In genomic region chr1:178109348-178110143, GRCh38 we compare ENCODE assay signal across 26 cellular contexts. TPM values are rescaled to one million over a fixed set of nuclear protein-coding genes. Genes with fewer than 3 reads are reported as not detected.
DNase-seq lines count a peak whose midpoint lies in the region; FAIRE-seq and TF ChIP-seq lines count a peak whose summit lies in the region.
"Had no signal": no experiment of that assay in that cellular context is flagged by ENCODE, and none has a peak within 500 bp of the region (broad histone marks: within the 10 kb centered on the region; RNA-seq: fewer than 3 reads in every experiment).

No MANE protein-coding gene starts in this region.

- POLR2A ChIA-PET in SK-N-SH (lab: Yijun Ruan, JAX): no interaction called here

- H3K4me2 ChIP-seq in SK-N-SH: peak overlapping the region; percentile 28
- H3K4me2 ChIP-seq: hepatocyte had no signal

- H3K4me1 Mint-ChIP-seq in osteocyte (ENCODE audit: unreplicated experiment) (peaks cover 21% of the 10 kb centered on the region), Calu3 (ENCODE audit: low read depth, unreplicated experiment) (peaks cover 21% of the 10 kb centered on the region)
- H3K4me1 Mint-ChIP-seq: CD4-positive, alpha-beta memory T cell; naive thymus-derived CD4-positive, alpha-beta T cell had no signal

- CTCF ChIA-PET in SK-N-SH (lab: Yijun Ruan, JAX) (interaction anchor here (0.5 to 1.3 kb wide), 3 partner anchors 16 to 46 kb away, joined by 3 read pairs; partner anchors contain the start of gene RASAL2), Calu3 (lab: Charles Lee) (interaction anchor here (0.6 to 0.9 kb wide), 3 partner anchors 11 to 158 kb away, joined by 3 to 5 read pairs (median 4); no protein-coding TSS in a partner anchor)

- H3K27me3 Mint-ChIP-seq in osteocyte (ENCODE audit: unreplicated experiment) (no peaks in the 10 kb centered on the region), Calu3 (ENCODE audit: unreplicated experiment) (no peaks in the 10 kb centered on the region)
- H3K27me3 Mint-ChIP-seq: CD4-positive, alpha-beta memory T cell; naive thymus-derived CD4-positive, alpha-beta T cell had no signal

- WGBS in SK-N-SH (ENCODE audit: low lambda C conversion rate): 73% methylated on average over 5 of the region's 5 CpGs

- TF ChIP-seq POLR2A in H54 (IDR thresholded peaks at IDR 0.05; ENCODE audit: low read depth, low read length): no peak

- no peaks in the 10 kb centered on the region for H3K9me2 ChIP-seq in SK-N-SH

- no peak for TF ChIP-seq RAD21 in SK-N-SH (IDR thresholded peaks at IDR 0.05; ENCODE audit: low read length)

- no peak for TF ChIP-seq EP300 in SK-N-SH (IDR thresholded peaks at IDR 0.05; ENCODE audit: borderline replicate concordance in 1 of 2, low read depth in 1 of 2, low read length in 1 of 2)

- H3K9me3 Mint-ChIP-seq in osteocyte (ENCODE audit: unreplicated experiment) (no peaks in the 10 kb centered on the region), Calu3 (ENCODE audit: low read depth, unreplicated experiment) (no peaks in the 10 kb centered on the region)
- H3K9me3 Mint-ChIP-seq: mesothelial cell of epicardium had no signal

- DNase-seq in H54 (ENCODE audit: insufficient read length, low spot score): no peak
- no peak for DNase-seq in SK-N-SH
- DNase-seq in fibroblast of gingiva (ENCODE audit: low read depth): peak; percentile 29
- DNase-seq in osteocyte (ENCODE audit: extremely low spot score, unreplicated experiment): no peak
- no peak for DNase-seq in foreskin melanocyte
- no peak for DNase-seq in ACHN
- no peak for DNase-seq in Calu3
- DNase-seq: activated CD4-positive, alpha-beta T cell treated with anti-CD3 and anti-CD28 coated beads for 48 hours; activated naive CD4-positive, alpha-beta T cell treated with Interleukin-2 at 50 U/mL for 16 hours; activated T-cell treated with anti-CD3 and anti-CD28 coated beads, Interleukin-2, amount 50 U/mL, for 48 hours; amygdala; CD4-positive, alpha-beta memory T cell; DMS153; dorsolateral prefrontal cortex; gastrocnemius medialis; naive thymus-derived CD4-positive, alpha-beta T cell; NCI-H187; NCI-H526; ovary; stimulated activated CD4-positive, alpha-beta T cell treated with anti-CD3 and anti-CD28 coated beads, Interleukin-4, amount 100 ng/mL, for 4 hours; stimulated activated naive CD4-positive, alpha-beta T cell; T-helper 2 cell had no signal

- peaks cover 0 to 16% of the 10 kb centered on the region in 2 experiments; a peak in 2 of 4 replicates for H3K4me1 ChIP-seq in SK-N-SH (ENCODE audit: control insufficient read depth in 1 of 2, insufficient read depth in 2 of 2, low read depth in 1 of 2, low read length in 1 of 2)
- H3K4me1 ChIP-seq: gastrocnemius medialis had no signal

- in situ Hi-C loops in ACHN (cut with HindIII; ENCODE audit: low pct_ligation_motif_present, low pct_unique_long_range_greater_than_20kb, low sequenced_read_pairs): no loop called here

- TF ChIP-seq CTCF in SK-N-SH (IDR thresholded peaks at IDR 0.05) (no peak), osteocyte (IDR thresholded peaks at IDR 0.05) (no peak), Calu3 (IDR thresholded peaks at IDR 0.05; ENCODE audit: unreplicated experiment) (no peak)

- no peaks in the 10 kb centered on the region for H4K20me1 ChIP-seq in SK-N-SH (ENCODE audit: insufficient read depth)

- H3K27ac Mint-ChIP-seq in osteocyte (ENCODE audit: unreplicated experiment): peak overlapping the region; percentile 63
- no peak overlapping the region for H3K27ac Mint-ChIP-seq in Calu3 (ENCODE audit: unreplicated experiment)
- H3K27ac Mint-ChIP-seq: CD4-positive, alpha-beta memory T cell; mesothelial cell of epicardium; naive thymus-derived CD4-positive, alpha-beta T cell had no signal

- FAIRE-seq in H54 (lab: Jason Lieb, UNC): peak; percentile 62
- FAIRE-seq: G401.6 had no signal

- H3K36me3 ChIP-seq in SK-N-SH (replicated peaks in 1 of 2; ENCODE audit: control insufficient read depth in 1 of 2, insufficient read depth in 2 of 2, low read length in 1 of 2): no peaks in the 10 kb centered on the region
- H3K36me3 ChIP-seq: cardiac muscle cell, gastrocnemius medialis, ovary had no signal

- no peak overlapping the region; the same call in 1 of the 2 replicates for H3K9ac ChIP-seq in SK-N-SH

- no TSS peak for BruUV-seq in Calu3 (replicated peaks; lab: Mats Ljungman, UMichigan)

- H3F3A ChIP-seq in SK-N-SH (replicated peaks; ENCODE audit: insufficient read depth): no peaks in the 10 kb centered on the region

- H3K9me3 ChIP-seq in SK-N-SH: no peaks in the 10 kb centered on the region
- H3K9me3 ChIP-seq: gastrocnemius medialis, ovary had no signal

- no peaks in the 10 kb centered on the region for H3K27me3 ChIP-seq in SK-N-SH (ENCODE audit: insufficient read depth)
- H3K27me3 ChIP-seq: cardiac muscle cell, dorsolateral prefrontal cortex, gastrocnemius medialis, hepatocyte, ovary had no signal

- H3K27ac ChIP-seq in SK-N-SH (ENCODE audit: low read depth in 2 of 2, low read length in 1 of 2): peak overlapping the region; percentile 2 to 46; a peak in 3 of 4 replicates
- H3K27ac ChIP-seq: cardiac muscle cell, dorsolateral prefrontal cortex, gastrocnemius medialis, hepatocyte, ovary had no signal

- intact Hi-C loops in Calu3 (cut with micrococcal nuclease; ENCODE audit: unreplicated experiment): no loop called here

- no peak overlapping the region for H3K4me3 ChIP-seq in SK-N-SH (ENCODE audit: low read depth in 2 of 2, low read length in 1 of 2)
- H3K4me3 ChIP-seq: cardiac muscle cell, dorsolateral prefrontal cortex, gastrocnemius medialis, hepatocyte, ovary had no signal

- H3K79me2 ChIP-seq in SK-N-SH (ENCODE audit: insufficient read depth): peaks cover 91% of the 10 kb centered on the region

- H3K4me3 Mint-ChIP-seq in osteocyte (ENCODE audit: unreplicated experiment) (no peak overlapping the region), Calu3 (ENCODE audit: low read depth, unreplicated experiment) (no peak overlapping the region)
- H3K4me3 Mint-ChIP-seq: CD4-positive, alpha-beta memory T cell; mesothelial cell of epicardium; naive thymus-derived CD4-positive, alpha-beta T cell had no signal

- H2AFZ ChIP-seq in SK-N-SH (ENCODE audit: low read depth): no peak overlapping the region
- H2AFZ ChIP-seq: hepatocyte had no signal

- H3K36me3 Mint-ChIP-seq in osteocyte (ENCODE audit: unreplicated experiment) (no peaks in the 10 kb centered on the region), Calu3 (ENCODE audit: insufficient read depth, unreplicated experiment) (no peaks in the 10 kb centered on the region)
- H3K36me3 Mint-ChIP-seq: CD4-positive, alpha-beta memory T cell; naive thymus-derived CD4-positive, alpha-beta T cell had no signal

TF ChIP-seq in SK-N-SH, 30 proteins besides CTCF, POLR2A, EP300 and RAD21:
- TF ChIP-seq NFIC (IDR thresholded peaks at IDR 0.05; ENCODE audit: borderline replicate concordance) (no peak), JUND (IDR thresholded peaks at IDR 0.05) (peak; percentile 42; the same call in 1 of the 2 replicates), TCF12 (IDR thresholded peaks at IDR 0.05) (0 out of 2 replicates have a peak, but pooled peaks have one; percentile 10), MEF2A (IDR thresholded peaks at IDR 0.05; ENCODE audit: borderline replicate concordance, low read depth) (no peak), GATA2 (CRISPR knock-in tag; IDR thresholded peaks at IDR 0.05) (no peak), FOXJ3 (CRISPR knock-in tag; IDR thresholded peaks at IDR 0.05) (no peak), YY1 (IDR thresholded peaks at IDR 0.05; ENCODE audit: low read depth) (no peak), FOSL2 (IDR thresholded peaks at IDR 0.05; ENCODE audit: borderline replicate concordance, low read depth) (peak; percentile 68), RFX5 (IDR thresholded peaks at IDR 0.05; ENCODE audit: low read length) (no peak), MAX (IDR thresholded peaks at IDR 0.05; ENCODE audit: low read depth) (no peak)
- TF ChIP-seq, protein P1, sequence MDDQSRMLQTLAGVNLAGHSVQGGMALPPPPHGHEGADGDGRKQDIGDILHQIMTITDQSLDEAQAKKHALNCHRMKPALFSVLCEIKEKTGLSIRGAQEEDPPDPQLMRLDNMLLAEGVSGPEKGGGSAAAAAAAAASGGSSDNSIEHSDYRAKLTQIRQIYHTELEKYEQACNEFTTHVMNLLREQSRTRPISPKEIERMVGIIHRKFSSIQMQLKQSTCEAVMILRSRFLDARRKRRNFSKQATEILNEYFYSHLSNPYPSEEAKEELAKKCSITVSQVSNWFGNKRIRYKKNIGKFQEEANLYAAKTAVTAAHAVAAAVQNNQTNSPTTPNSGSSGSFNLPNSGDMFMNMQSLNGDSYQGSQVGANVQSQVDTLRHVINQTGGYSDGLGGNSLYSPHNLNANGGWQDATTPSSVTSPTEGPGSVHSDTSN (IDR thresholded peaks at IDR 0.05): no peak
- TF ChIP-seq, protein P2, sequence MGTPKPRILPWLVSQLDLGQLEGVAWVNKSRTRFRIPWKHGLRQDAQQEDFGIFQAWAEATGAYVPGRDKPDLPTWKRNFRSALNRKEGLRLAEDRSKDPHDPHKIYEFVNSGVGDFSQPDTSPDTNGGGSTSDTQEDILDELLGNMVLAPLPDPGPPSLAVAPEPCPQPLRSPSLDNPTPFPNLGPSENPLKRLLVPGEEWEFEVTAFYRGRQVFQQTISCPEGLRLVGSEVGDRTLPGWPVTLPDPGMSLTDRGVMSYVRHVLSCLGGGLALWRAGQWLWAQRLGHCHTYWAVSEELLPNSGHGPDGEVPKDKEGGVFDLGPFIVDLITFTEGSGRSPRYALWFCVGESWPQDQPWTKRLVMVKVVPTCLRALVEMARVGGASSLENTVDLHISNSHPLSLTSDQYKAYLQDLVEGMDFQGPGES (IDR thresholded peaks at IDR 0.05; ENCODE audit: low read depth, low read length): no peak
TF ChIP-seq in SK-N-SH: peak in this region for 3.

RNA-seq across cellular contexts. Expression of gene RASAL2, which starts 15.6 kb away (rescaled TPM):
- polyA plus RNA-seq in SK-N-SH (2012; rRNA removed): 6.9 and 10.0 TPM in 2 replicates
- polyA plus RNA-seq in SK-N-SH (2012; cell fraction: cytosol; rRNA removed): 3.6 and 4.9 TPM in 2 replicates
- 23.4 and 34.0 TPM in 2 replicates for polyA plus RNA-seq in SK-N-SH (2012; cell fraction: nucleus; rRNA removed)
- 34.2 and 35.4 TPM in 2 replicates for total RNA-seq in osteocyte
- 29.7 and 32.4 TPM in 2 replicates for total RNA-seq in Calu3 (2022)
- polyA plus RNA-seq: CD4-positive, alpha-beta memory T cell; naive thymus-derived CD4-positive, alpha-beta T cell had no signal
